Comparison of ENCODE assay signal across 8 cellular contexts in genomic region chr16:88706288-88706964, GRCh38. TPM values are rescaled to one million over a fixed set of nuclear protein-coding genes. Genes with fewer than 3 reads are reported as not detected.
DNase-seq lines count a peak whose midpoint lies in the region; ATAC-seq and TF ChIP-seq lines count a peak whose summit lies in the region.

CTU2 (plus strand) TSS chr16:88706503; CDS start chr16:88706531, 28 bp downstream.
RNF166 (minus strand) TSS chr16:88706408; CDS start chr16:88706325, 83 bp downstream.

- 0 out of 2 replicates have a peak, but pooled peaks cover 6% of the 10 kb centered on the region for H4K20me1 ChIP-seq in SK-N-SH (ENCODE audit: insufficient read depth)

- peaks cover 3 to 16% of the 10 kb centered on the region in 2 experiments; a peak in 3 of 4 replicates for H3K4me1 ChIP-seq in SK-N-SH (ENCODE audit: control insufficient read depth in 1 of 2, insufficient read depth in 2 of 2, low read depth in 1 of 2, low read length in 1 of 2)

- peak within 1 kb of the TSS in 1 of 2 experiments; percentile 30; a peak in 1 of 4 replicates for H3K27ac ChIP-seq in SK-N-SH (ENCODE audit: low read depth in 2 of 2, low read length in 1 of 2)

- H3K79me2 ChIP-seq in SK-N-SH (ENCODE audit: insufficient read depth) = peaks cover 63% of the 10 kb centered on the region

- H3K36me3 Mint-ChIP-seq in activated naive CD4-positive, alpha-beta T cell treated with anti-CD3 and anti-CD28 coated beads, Interleukin-2, amount 10 ng/mL, durations not matched to agents 7 days and 5 days = peaks cover 35% of the 10 kb centered on the region

- no peaks in the 10 kb centered on the region for H3K9me2 ChIP-seq in SK-N-SH

- H3K27me3 ChIP-seq in SK-N-SH (ENCODE audit: insufficient read depth) = no peaks in the 10 kb centered on the region

- peak within 1 kb of the TSS; percentile 56; the same call in 1 of the 2 replicates for H2AFZ ChIP-seq in SK-N-SH (ENCODE audit: low read depth)

- 0% methylated on average over 6 of the region's 76 CpGs for WGBS in SK-N-SH (ENCODE audit: low lambda C conversion rate)

- TF ChIP-seq EP300 in SK-N-SH (IDR thresholded peaks at IDR 0.05; ENCODE audit: borderline replicate concordance in 1 of 2, low read depth in 1 of 2, low read length in 1 of 2) = no peak

- H3K4me1 Mint-ChIP-seq in activated naive CD4-positive, alpha-beta T cell treated with anti-CD3 and anti-CD28 coated beads, Interleukin-2, amount 10 ng/mL, durations not matched to agents 7 days and 5 days = peaks cover 33% of the 10 kb centered on the region

- H3K9me3 ChIP-seq in SK-N-SH = no peaks in the 10 kb centered on the region

- CTCF ChIA-PET in SK-N-SH (lab: Yijun Ruan, JAX) = interaction anchor here (1.9 kb wide), 1 partner anchor 31 kb away, joined by 7 read pairs; no protein-coding TSS in a partner anchor
- CTCF ChIA-PET in activated naive CD4-positive, alpha-beta T cell treated with anti-CD3 and anti-CD28 coated beads, Interleukin-2, amount 10 ng/mL, durations not matched to agents 7 days and 5 days (lab: Charles Lee) = interaction anchor here (1.4 to 1.6 kb wide), 3 partner anchors 19 to 75 kb away, joined by 3 to 5 read pairs (median 4); no protein-coding TSS in a partner anchor

- peak within 1 kb of the TSS; percentile 75 for H3K9ac ChIP-seq in SK-N-SH

- H3K4me3 ChIP-seq in SK-N-SH (ENCODE audit: low read depth in 2 of 2, low read length in 1 of 2) = peak within 1 kb of the TSS; percentile 94 to 99

- peak; percentile 92 for DNase-seq in Daoy (ENCODE audit: low read depth)
- DNase-seq in Kasumi-1 (lab: John Stamatoyannopoulos, UW) = peak; percentile 56 to 79
- peak; percentile 99 for DNase-seq in SK-N-SH
- DNase-seq in activated naive CD4-positive, alpha-beta T cell treated with anti-CD3 and anti-CD28 coated beads, Interleukin-2, amount 10 ng/mL, durations not matched to agents 7 days and 5 days = peak; percentile 94
- peak; percentile 93 for DNase-seq in germinal center (ENCODE audit: low spot score)
- DNase-seq in nucleus accumbens (lab: John Stamatoyannopoulos, UW) = peak in 55 of 56 donors; percentile 15 to 92 (median 78)
- peak; percentile 87 for DNase-seq in superior temporal gyrus (ENCODE audit: extremely low spot score)

- TF ChIP-seq RAD21 in SK-N-SH (IDR thresholded peaks at IDR 0.05; ENCODE audit: low read length) = no peak

- no peaks in the 10 kb centered on the region for H3K9me3 Mint-ChIP-seq in activated naive CD4-positive, alpha-beta T cell treated with anti-CD3 and anti-CD28 coated beads, Interleukin-2, amount 10 ng/mL, durations not matched to agents 7 days and 5 days

- H3K27ac Mint-ChIP-seq in activated naive CD4-positive, alpha-beta T cell treated with anti-CD3 and anti-CD28 coated beads, Interleukin-2, amount 10 ng/mL, durations not matched to agents 7 days and 5 days = peak within 1 kb of the TSS; percentile 99

- peak within 1 kb of the TSS; percentile 98 for H3K4me2 ChIP-seq in SK-N-SH

- TF ChIP-seq CTCF in SK-N-SH (IDR thresholded peaks at IDR 0.05) = no peak

- H3F3A ChIP-seq in SK-N-SH (replicated peaks; ENCODE audit: insufficient read depth) = peaks cover 9% of the 10 kb centered on the region

- peak within 1 kb of the TSS; percentile 94 for H3K4me3 Mint-ChIP-seq in activated naive CD4-positive, alpha-beta T cell treated with anti-CD3 and anti-CD28 coated beads, Interleukin-2, amount 10 ng/mL, durations not matched to agents 7 days and 5 days

- peak; percentile 51 for ATAC-seq in GM21786 (IDR thresholded peaks at IDR 0.05; ENCODE audit: unreplicated experiment)

- POLR2A ChIA-PET in SK-N-SH (lab: Yijun Ruan, JAX) = no interaction called here

- H3K36me3 ChIP-seq in SK-N-SH (replicated peaks in 1 of 2; ENCODE audit: control insufficient read depth in 1 of 2, insufficient read depth in 2 of 2, low read length in 1 of 2) = peaks cover 0 to 4% of the 10 kb centered on the region in 2 experiments

- no peaks in the 10 kb centered on the region for H3K27me3 Mint-ChIP-seq in activated naive CD4-positive, alpha-beta T cell treated with anti-CD3 and anti-CD28 coated beads, Interleukin-2, amount 10 ng/mL, durations not matched to agents 7 days and 5 days

TF ChIP-seq in SK-N-SH, 30 proteins besides CTCF, POLR2A, EP300 and RAD21 (continues in another document):
- no peak for TF ChIP-seq PBX3 (IDR thresholded peaks at IDR 0.05)
- no peak for TF ChIP-seq FOXM1 (IDR thresholded peaks at IDR 0.05; ENCODE audit: low read depth)
- TF ChIP-seq MEF2A (IDR thresholded peaks at IDR 0.05; ENCODE audit: borderline replicate concordance, low read depth) = no peak
- no peak for TF ChIP-seq GABPA (IDR thresholded peaks at IDR 0.05; ENCODE audit: low read depth)
- TF ChIP-seq MAX (IDR thresholded peaks at IDR 0.05; ENCODE audit: low read depth) = peak; percentile 93
- TF ChIP-seq RFX5 (IDR thresholded peaks at IDR 0.05; ENCODE audit: low read length) = no peak
- TF ChIP-seq NFIC (IDR thresholded peaks at IDR 0.05; ENCODE audit: borderline replicate concordance) = no peak
- peak; percentile 69 for TF ChIP-seq CHD2 (IDR thresholded peaks at IDR 0.05; ENCODE audit: low read length, partially characterized antibody)
- TF ChIP-seq TEAD4 (IDR thresholded peaks at IDR 0.05; ENCODE audit: borderline replicate concordance, insufficient read depth) = no peak
- peak; percentile 46; the same call in 1 of the 2 replicates for TF ChIP-seq USF1 (IDR thresholded peaks at IDR 0.05; ENCODE audit: borderline replicate concordance, low read depth)
- no peak; the same call in 1 of the 2 replicates for TF ChIP-seq USF2 (IDR thresholded peaks at IDR 0.05; ENCODE audit: borderline replicate concordance, low read depth, low read length)
- TF ChIP-seq MXI1 (IDR thresholded peaks at IDR 0.05; ENCODE audit: low read depth, low read length) = peak; percentile 100
- TF ChIP-seq JUND (IDR thresholded peaks at IDR 0.05) = no peak
- no peak for TF ChIP-seq SMC3 (IDR thresholded peaks at IDR 0.05; ENCODE audit: low read depth, low read length)
- TF ChIP-seq POLR2AphosphoS5 (IDR thresholded peaks at IDR 0.05; ENCODE audit: low read depth, low read length) = peak; percentile 69
- no peak for TF ChIP-seq FOXJ3 (CRISPR knock-in tag; IDR thresholded peaks at IDR 0.05)
- peak; percentile 99 for TF ChIP-seq SIN3A (IDR thresholded peaks at IDR 0.05; ENCODE audit: borderline replicate concordance, low read depth, low read length)
- no peak for TF ChIP-seq RCOR1 (IDR thresholded peaks at IDR 0.05; ENCODE audit: low read length)
- no peak for TF ChIP-seq GATA2 (CRISPR knock-in tag; IDR thresholded peaks at IDR 0.05)
- no peak for TF ChIP-seq NRF1 (IDR thresholded peaks at IDR 0.05; ENCODE audit: low read depth, low read length)
- TF ChIP-seq FOSL2 (IDR thresholded peaks at IDR 0.05; ENCODE audit: borderline replicate concordance, low read depth) = no peak
- no peak for TF ChIP-seq TCF12 (IDR thresholded peaks at IDR 0.05)
- TF ChIP-seq ELF1 (IDR thresholded peaks at IDR 0.05) = no peak
- TF ChIP-seq YY1 (IDR thresholded peaks at IDR 0.05; ENCODE audit: low read depth) = no peak
- TF ChIP-seq RXRA (IDR thresholded peaks at IDR 0.05; ENCODE audit: borderline replicate concordance, low read depth) = no peak
- no peak for TF ChIP-seq EZH2phosphoT487 (IDR thresholded peaks at IDR 0.05; ENCODE audit: borderline replicate concordance, low read depth)

RNA-seq across cellular contexts. Expression of gene CTU2, which starts in this region (rescaled TPM):
- 17.4 and 22.0 TPM in 2 replicates for total RNA-seq in Daoy (2014; rRNA removed; shearing (Covaris generic))
- polyA plus RNA-seq in SK-N-SH (2012; rRNA removed) = 16.2 and 16.5 TPM in 2 replicates
- 6.3 and 9.8 TPM in 2 replicates for polyA plus RNA-seq in SK-N-SH (2012; cell fraction: cytosol; rRNA removed)
- 32.4 and 41.1 TPM in 2 replicates for polyA plus RNA-seq in SK-N-SH (2012; cell fraction: nucleus; rRNA removed)

RNA-seq across cellular contexts. Expression of gene RNF166, which starts in this region (rescaled TPM):
- 16.5 and 18.5 TPM in 2 replicates for total RNA-seq in Daoy (2014; rRNA removed; shearing (Covaris generic))
- polyA plus RNA-seq in SK-N-SH (2012; rRNA removed) = 17.0 and 17.2 TPM in 2 replicates
- polyA plus RNA-seq in SK-N-SH (2012; cell fraction: cytosol; rRNA removed) = 7.5 and 11.2 TPM in 2 replicates
- 29.1 and 45.4 TPM in 2 replicates for polyA plus RNA-seq in SK-N-SH (2012; cell fraction: nucleus; rRNA removed)
